ENCODE assay signal across 21 cellular contexts in genomic region chr17:80691784-80692183, GRCh38.
DNase-seq lines count a peak whose midpoint lies in the region; ATAC-seq, FAIRE-seq and TF ChIP-seq lines count a peak whose summit lies in the region.
"Had no signal": no experiment of that assay in that cellular context is flagged by ENCODE, and none has a peak within 500 bp of the region (broad histone marks: within the 10 kb centered on the region; RNA-seq: fewer than 3 reads in every experiment).

No MANE protein-coding gene starts in this region.

- H3K4me2 ChIP-seq in BLaER1 (peak overlapping the region; percentile 63), K562 (ENCODE audit: insufficient read depth, low read length) (no peak overlapping the region)
- peak overlapping the region in 10 of 11 experiments; percentile 19 to 78 (median 70); a peak in 18 of 22 replicates for H3K4me2 ChIP-seq in BLaER1 treated with 17β-estradiol and CSF1 and Interleukin-3, amounts not matched to agents 10 nM and 100 nM

- peaks cover 29% of the 10 kb centered on the region for H3K4me1 Mint-ChIP-seq in activated naive CD8-positive, alpha-beta T cell treated with anti-CD3 and anti-CD28 coated beads for 36 hours

- H3K4me3 Mint-ChIP-seq in activated naive CD8-positive, alpha-beta T cell treated with anti-CD3 and anti-CD28 coated beads for 36 hours, result no peak overlapping the region
- H3K4me3 Mint-ChIP-seq: CD4-positive, alpha-beta memory T cell; T-helper 17 cell had no signal

- POLR2A ChIA-PET in K562 (lab: Yijun Ruan, JAX), result interaction anchor here (0.6 kb wide), 1 partner anchor 31 kb away, joined by 3 read pairs; no protein-coding TSS in a partner anchor

- FAIRE-seq in K562 (lab: Jason Lieb, UNC), result no peak
- FAIRE-seq in urothelium cell line (lab: Jason Lieb, UNC), result no peak
- FAIRE-seq: GM12878 had no signal

- no peak for TF ChIP-seq EP300 in K562 (IDR thresholded peaks at IDR 0.05; ENCODE audit: low read length)

- H2AFZ ChIP-seq in K562 (ENCODE audit: low read depth, low read length), result no peak overlapping the region

- 56% methylated on average over 10 of the region's 10 CpGs for WGBS in K562 (ENCODE audit: insufficient coverage, low coverage, missing lambda C conversion rate)

- H3K36me3 ChIP-seq in BLaER1, result peaks cover 31% of the 10 kb centered on the region; the same call in 1 of the 2 replicates
- H3K36me3 ChIP-seq in BLaER1 treated with 17β-estradiol and CSF1 and Interleukin-3, amounts not matched to agents 10 nM and 100 nM, result peaks cover 4 to 41% (median 19%) of the 10 kb centered on the region in 11 experiments; a peak in 18 of 22 replicates
- H3K36me3 ChIP-seq in K562 (ENCODE audit: control insufficient read depth, insufficient read depth, low read length), result 0 out of 3 replicates have a peak, but pooled peaks cover 3% of the 10 kb centered on the region

- BruUV-seq in K562 (replicated peaks; lab: Mats Ljungman, UMichigan), result no TSS peak

- no peak overlapping the region for H3K27ac Mint-ChIP-seq in activated naive CD8-positive, alpha-beta T cell treated with anti-CD3 and anti-CD28 coated beads for 36 hours
- H3K27ac Mint-ChIP-seq: T-helper 17 cell had no signal

- H3K4me3 ChIP-seq in BLaER1, result no peak overlapping the region
- H3K4me3 ChIP-seq in BLaER1 treated with 17β-estradiol and CSF1 and Interleukin-3, amounts not matched to agents 10 nM and 100 nM, result no peak overlapping the region
- H3K4me3 ChIP-seq in K562, result no peak overlapping the region
- H3K4me3 ChIP-seq: GM12878 had no signal

- no peak for TF ChIP-seq POLR2A in K562 (conservative IDR thresholded peaks at IDR 0.05)

- TF ChIP-seq RAD21 in K562 (CRISPR knock-in tag; conservative IDR thresholded peaks at IDR 0.05 in 1 of 2, IDR thresholded peaks at IDR 0.05 in 1 of 2), result no peak

- H3K9me3 ChIP-seq in BLaER1, result no peaks in the 10 kb centered on the region
- H3K9me3 ChIP-seq in BLaER1 treated with 17β-estradiol and CSF1 and Interleukin-3, amounts not matched to agents 10 nM and 100 nM (replicated peaks in 1 of 11), result no peaks in the 10 kb centered on the region
- no peaks in the 10 kb centered on the region for H3K9me3 ChIP-seq in K562 (replicated peaks; ENCODE audit: control insufficient read depth, insufficient read depth, low read depth, low read length)
- H3K9me3 ChIP-seq: Caco-2 had no signal

- no peak overlapping the region for H3K9ac ChIP-seq in BLaER1
- no peak overlapping the region for H3K9ac ChIP-seq in BLaER1 treated with 17β-estradiol and CSF1 and Interleukin-3, amounts not matched to agents 10 nM and 100 nM
- H3K9ac ChIP-seq in K562 (ENCODE audit: insufficient read depth in 1 of 2, low read depth in 2 of 2, low read length in 2 of 2), result no peak overlapping the region; a peak in 1 of 4 replicates

- H3K36me3 Mint-ChIP-seq in activated naive CD8-positive, alpha-beta T cell treated with anti-CD3 and anti-CD28 coated beads for 36 hours, result peaks cover 5% of the 10 kb centered on the region

- H4K20me1 ChIP-seq in BLaER1 (peaks cover 98% of the 10 kb centered on the region), K562 (replicated peaks; ENCODE audit: control insufficient read depth, insufficient read depth, low read length) (peaks cover 69% of the 10 kb centered on the region)
- H4K20me1 ChIP-seq in BLaER1 treated with 17β-estradiol and CSF1 and Interleukin-3, amounts not matched to agents 10 nM and 100 nM, result peaks cover 73 to 100% (median 96%) of the 10 kb centered on the region in 11 experiments; a peak in 21 of 22 replicates

- H3K27me3 ChIP-seq in BLaER1 (no peaks in the 10 kb centered on the region), K562 (ENCODE audit: control insufficient read depth in 2 of 2, insufficient read depth in 2 of 2, low read length in 2 of 2) (no peaks in the 10 kb centered on the region; a peak in 1 of 5 replicates)
- no peaks in the 10 kb centered on the region for H3K27me3 ChIP-seq in BLaER1 treated with 17β-estradiol and CSF1 and Interleukin-3, amounts not matched to agents 10 nM and 100 nM

- intact Hi-C loops in K562 (cut with micrococcal nuclease), result no loop called here

- in situ Hi-C loops in K562 (cut with MboI), result no loop called here

- no peak for TF ChIP-seq CTCF in K562 (IDR thresholded peaks at IDR 0.05 in 2 of 3, conservative IDR thresholded peaks at IDR 0.05 in 1 of 3; ENCODE audit: insufficient read depth in 2 of 3, low read depth in 1 of 3, low read length in 3 of 3)

- peak; percentile 25 for DNase-seq in NCI-H69 (lab: John Stamatoyannopoulos, UW)
- DNase-seq in K562 (ENCODE audit: extremely low read depth in 1 of 4, low spot score in 3 of 4), result peak in 1 of 4 experiments; percentile 10
- no peak for DNase-seq in activated naive CD8-positive, alpha-beta T cell treated with anti-CD3 and anti-CD28 coated beads for 36 hours
- no peak for DNase-seq in urothelium cell line (ENCODE audit: low spot score)
- DNase-seq: Caco-2; CD4-positive, alpha-beta memory T cell; DMS 273 treated with DMSO at 0.1 percent for 48 hours; DMS79 treated with DMSO at 0.1 percent for 48 hours; H7; KG1; NCI-H1092 treated with DMSO at 0.1 percent for 48 hours; NCI-H2081 treated with DMSO at 0.1 percent for 48 hours; NCI-H526 treated with DMSO at 0.1 percent for 48 hours; PC-3; Right ventricle myocardium superior; T-helper 17 cell had no signal

- H3K4me1 ChIP-seq in BLaER1, result peaks cover 32% of the 10 kb centered on the region
- H3K4me1 ChIP-seq in BLaER1 treated with 17β-estradiol and CSF1 and Interleukin-3, amounts not matched to agents 10 nM and 100 nM, result peaks cover 4 to 39% (median 24%) of the 10 kb centered on the region in 10 experiments; a peak in 17 of 20 replicates
- H3K4me1 ChIP-seq in K562 (replicated peaks in 1 of 2; ENCODE audit: control insufficient read depth in 2 of 2, insufficient read depth in 2 of 2, low read length in 2 of 2), result peaks cover 20 to 32% of the 10 kb centered on the region in 2 experiments; a peak in 4 of 5 replicates

- peaks cover 5% of the 10 kb centered on the region for H3K9me1 ChIP-seq in K562 (ENCODE audit: control insufficient read depth, insufficient read depth, low read length)

- CTCF ChIA-PET in K562 (lab: Yijun Ruan, JAX; ENCODE audit: low intra/inter-chr PET ratio), result interaction anchor here (0.5 kb wide), 1 partner anchor 117 kb away, joined by 4 read pairs; no protein-coding TSS in a partner anchor

- ATAC-seq in K562, result no peak
- no peak for ATAC-seq in HG03139 (IDR thresholded peaks at IDR 0.05; ENCODE audit: unreplicated experiment)
- ATAC-seq: GM12878, PC-3, T-helper 17 cell had no signal

- H3K27ac ChIP-seq in BLaER1 (no peak overlapping the region), K562 (ENCODE audit: extremely low read depth, low read depth, low read length) (no peak overlapping the region)
- H3K27ac ChIP-seq in BLaER1 treated with 17β-estradiol and CSF1 and Interleukin-3, amounts not matched to agents 10 nM and 100 nM, result no peak overlapping the region
- H3K27ac ChIP-seq: HL-60 had no signal

- H3K9me3 Mint-ChIP-seq in activated naive CD8-positive, alpha-beta T cell treated with anti-CD3 and anti-CD28 coated beads for 36 hours, result no peaks in the 10 kb centered on the region
- H3K9me3 Mint-ChIP-seq: CD4-positive, alpha-beta memory T cell had no signal

- H3K79me2 ChIP-seq in K562 (ENCODE audit: control insufficient read depth, insufficient read depth, low read length), result peaks cover 61% of the 10 kb centered on the region

- no peaks in the 10 kb centered on the region for H3K27me3 Mint-ChIP-seq in activated naive CD8-positive, alpha-beta T cell treated with anti-CD3 and anti-CD28 coated beads for 36 hours
- H3K27me3 Mint-ChIP-seq: CD4-positive, alpha-beta memory T cell; T-helper 17 cell had no signal

TF ChIP-seq in K562, 482 proteins besides CTCF, POLR2A, EP300 and RAD21 (continues in another document):
- TF ChIP-seq ZNF740 (CRISPR knock-in tag; IDR thresholded peaks at IDR 0.05) (no peak), ZNF740 (tag; IDR thresholded peaks at IDR 0.05) (no peak), KDM1A (IDR thresholded peaks at IDR 0.05) (0 out of 4 replicates have a peak, but pooled peaks of 1 of the 2 experiments have one; percentile 14), DIDO1 (tag; IDR thresholded peaks at IDR 0.05; ENCODE audit: low read depth) (no peak), GTF2F1 (IDR thresholded peaks at IDR 0.05; ENCODE audit: low read depth, low read length) (no peak), HES1 (IDR thresholded peaks at IDR 0.05; ENCODE audit: low read depth) (no peak), IRF9 (tag; IDR thresholded peaks at IDR 0.05) (no peak), EWSR1 (IDR thresholded peaks at IDR 0.05; ENCODE audit: borderline replicate concordance, low read depth, partially characterized antibody) (no peak), HDAC8 (tag; IDR thresholded peaks at IDR 0.05) (no peak), SRF (CRISPR knock-in tag; IDR thresholded peaks at IDR 0.05) (no peak), ILK (tag; IDR thresholded peaks at IDR 0.05; ENCODE audit: borderline replicate concordance, low read depth) (no peak)
